Comparison of ENCODE assay signal across 2 cellular contexts in the genomic region with DNA sequence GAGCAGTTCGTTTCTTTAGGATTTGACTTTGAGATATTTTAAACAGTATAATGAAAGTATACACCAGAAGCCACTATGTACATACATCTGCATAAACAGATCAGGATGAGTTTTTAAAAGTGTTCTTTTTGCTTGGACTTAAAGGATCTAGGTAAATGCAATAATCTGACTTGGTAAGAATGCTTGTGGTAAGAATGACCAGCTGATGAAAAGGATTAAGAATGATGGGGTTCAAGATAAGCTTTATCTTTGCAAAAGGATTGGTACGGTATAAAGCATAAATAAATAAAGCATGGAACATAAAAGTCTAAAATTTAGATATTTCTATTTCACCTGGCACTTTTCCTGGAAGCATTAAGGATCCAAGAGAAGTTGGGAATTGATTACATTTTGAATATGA.
TF ChIP-seq lines count a peak whose summit lies in the region.

No MANE protein-coding gene starts in this region.

TF ChIP-seq in SK-N-SH, 30 proteins besides CTCF, POLR2A, EP300 and RAD21:
- no peak for TF ChIP-seq POLR2AphosphoS5 (IDR thresholded peaks at IDR 0.05; ENCODE audit: low read depth, low read length)
- TF ChIP-seq, protein P1, sequence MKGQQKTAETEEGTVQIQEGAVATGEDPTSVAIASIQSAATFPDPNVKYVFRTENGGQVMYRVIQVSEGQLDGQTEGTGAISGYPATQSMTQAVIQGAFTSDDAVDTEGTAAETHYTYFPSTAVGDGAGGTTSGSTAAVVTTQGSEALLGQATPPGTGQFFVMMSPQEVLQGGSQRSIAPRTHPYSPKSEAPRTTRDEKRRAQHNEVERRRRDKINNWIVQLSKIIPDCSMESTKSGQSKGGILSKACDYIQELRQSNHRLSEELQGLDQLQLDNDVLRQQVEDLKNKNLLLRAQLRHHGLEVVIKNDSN (IDR thresholded peaks at IDR 0.05; ENCODE audit: borderline replicate concordance, low read depth): no peak
- no peak for TF ChIP-seq FOSL2 (IDR thresholded peaks at IDR 0.05; ENCODE audit: borderline replicate concordance, low read depth)
- TF ChIP-seq NRF1 (IDR thresholded peaks at IDR 0.05; ENCODE audit: low read depth, low read length): no peak
- TF ChIP-seq, protein P2, sequence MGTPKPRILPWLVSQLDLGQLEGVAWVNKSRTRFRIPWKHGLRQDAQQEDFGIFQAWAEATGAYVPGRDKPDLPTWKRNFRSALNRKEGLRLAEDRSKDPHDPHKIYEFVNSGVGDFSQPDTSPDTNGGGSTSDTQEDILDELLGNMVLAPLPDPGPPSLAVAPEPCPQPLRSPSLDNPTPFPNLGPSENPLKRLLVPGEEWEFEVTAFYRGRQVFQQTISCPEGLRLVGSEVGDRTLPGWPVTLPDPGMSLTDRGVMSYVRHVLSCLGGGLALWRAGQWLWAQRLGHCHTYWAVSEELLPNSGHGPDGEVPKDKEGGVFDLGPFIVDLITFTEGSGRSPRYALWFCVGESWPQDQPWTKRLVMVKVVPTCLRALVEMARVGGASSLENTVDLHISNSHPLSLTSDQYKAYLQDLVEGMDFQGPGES (IDR thresholded peaks at IDR 0.05; ENCODE audit: low read depth, low read length): no peak
- no peak for TF ChIP-seq MXI1 (IDR thresholded peaks at IDR 0.05; ENCODE audit: low read depth, low read length)
- TF ChIP-seq TAF1 (IDR thresholded peaks at IDR 0.05; ENCODE audit: borderline replicate concordance, low read depth, low read length): no peak
- no peak for TF ChIP-seq MEF2A (IDR thresholded peaks at IDR 0.05; ENCODE audit: borderline replicate concordance, low read depth)
- no peak for TF ChIP-seq TEAD4 (IDR thresholded peaks at IDR 0.05; ENCODE audit: borderline replicate concordance, insufficient read depth)
- TF ChIP-seq, protein P3, sequence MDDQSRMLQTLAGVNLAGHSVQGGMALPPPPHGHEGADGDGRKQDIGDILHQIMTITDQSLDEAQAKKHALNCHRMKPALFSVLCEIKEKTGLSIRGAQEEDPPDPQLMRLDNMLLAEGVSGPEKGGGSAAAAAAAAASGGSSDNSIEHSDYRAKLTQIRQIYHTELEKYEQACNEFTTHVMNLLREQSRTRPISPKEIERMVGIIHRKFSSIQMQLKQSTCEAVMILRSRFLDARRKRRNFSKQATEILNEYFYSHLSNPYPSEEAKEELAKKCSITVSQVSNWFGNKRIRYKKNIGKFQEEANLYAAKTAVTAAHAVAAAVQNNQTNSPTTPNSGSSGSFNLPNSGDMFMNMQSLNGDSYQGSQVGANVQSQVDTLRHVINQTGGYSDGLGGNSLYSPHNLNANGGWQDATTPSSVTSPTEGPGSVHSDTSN (IDR thresholded peaks at IDR 0.05): no peak
- TF ChIP-seq RCOR1 (IDR thresholded peaks at IDR 0.05; ENCODE audit: low read length): no peak

TF ChIP-seq in SK-N-SH treated with all-trans-retinoic acid at 6 μM for 48 hours, 23 proteins besides CTCF, POLR2A, EP300 and RAD21:
- TF ChIP-seq RARB (CRISPR knock-in tag; IDR thresholded peaks at IDR 0.05) (no peak), ZC3H10 (CRISPR knock-in tag; IDR thresholded peaks at IDR 0.05) (no peak), ARNTL (CRISPR knock-in tag; IDR thresholded peaks at IDR 0.05; ENCODE audit: borderline replicate concordance, low read depth) (no peak), ISL1 (CRISPR knock-in tag; IDR thresholded peaks at IDR 0.05) (no peak), TCF4 (CRISPR knock-in tag; IDR thresholded peaks at IDR 0.05; ENCODE audit: borderline replicate concordance) (no peak)
- TF ChIP-seq, protein P4, sequence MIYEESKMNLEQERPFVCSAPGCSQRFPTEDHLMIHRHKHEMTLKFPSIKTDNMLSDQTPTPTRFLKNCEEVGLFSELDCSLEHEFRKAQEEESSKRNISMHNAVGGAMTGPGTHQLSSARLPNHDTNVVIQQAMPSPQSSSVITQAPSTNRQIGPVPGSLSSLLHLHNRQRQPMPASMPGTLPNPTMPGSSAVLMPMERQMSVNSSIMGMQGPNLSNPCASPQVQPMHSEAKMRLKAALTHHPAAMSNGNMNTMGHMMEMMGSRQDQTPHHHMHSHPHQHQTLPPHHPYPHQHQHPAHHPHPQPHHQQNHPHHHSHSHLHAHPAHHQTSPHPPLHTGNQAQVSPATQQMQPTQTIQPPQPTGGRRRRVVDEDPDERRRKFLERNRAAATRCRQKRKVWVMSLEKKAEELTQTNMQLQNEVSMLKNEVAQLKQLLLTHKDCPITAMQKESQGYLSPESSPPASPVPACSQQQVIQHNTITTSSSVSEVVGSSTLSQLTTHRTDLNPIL (CRISPR knock-in tag; IDR thresholded peaks at IDR 0.05; ENCODE audit: low read depth): no peak
